Comparison of ENCODE assay signal across 2 cellular contexts in the genomic region with DNA sequence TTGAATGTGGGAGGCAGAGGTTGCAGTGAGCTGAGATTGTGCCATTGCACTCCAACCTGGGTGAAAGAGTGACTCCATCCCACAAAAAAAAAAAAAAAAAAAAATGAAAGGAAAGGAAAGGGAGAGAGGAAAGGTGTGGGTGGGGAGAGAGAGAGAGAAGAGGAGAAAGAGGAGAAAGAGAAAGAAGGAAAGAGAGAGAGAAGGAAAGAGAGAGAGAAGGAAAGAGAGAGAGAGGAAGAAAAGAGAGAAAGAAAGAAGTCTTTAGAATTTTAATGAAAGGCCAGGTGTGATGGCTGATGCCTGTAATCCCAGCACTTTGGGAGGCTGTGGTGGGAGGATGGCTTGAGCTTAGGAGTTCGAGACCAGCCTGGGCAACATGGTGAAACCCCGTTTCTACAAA.
TF ChIP-seq lines count a peak whose summit lies in the region.

No MANE protein-coding gene starts in this region.

TF ChIP-seq in HEK293, 187 proteins besides CTCF, POLR2A, EP300 and RAD21:
- TF ChIP-seq, protein P1, sequence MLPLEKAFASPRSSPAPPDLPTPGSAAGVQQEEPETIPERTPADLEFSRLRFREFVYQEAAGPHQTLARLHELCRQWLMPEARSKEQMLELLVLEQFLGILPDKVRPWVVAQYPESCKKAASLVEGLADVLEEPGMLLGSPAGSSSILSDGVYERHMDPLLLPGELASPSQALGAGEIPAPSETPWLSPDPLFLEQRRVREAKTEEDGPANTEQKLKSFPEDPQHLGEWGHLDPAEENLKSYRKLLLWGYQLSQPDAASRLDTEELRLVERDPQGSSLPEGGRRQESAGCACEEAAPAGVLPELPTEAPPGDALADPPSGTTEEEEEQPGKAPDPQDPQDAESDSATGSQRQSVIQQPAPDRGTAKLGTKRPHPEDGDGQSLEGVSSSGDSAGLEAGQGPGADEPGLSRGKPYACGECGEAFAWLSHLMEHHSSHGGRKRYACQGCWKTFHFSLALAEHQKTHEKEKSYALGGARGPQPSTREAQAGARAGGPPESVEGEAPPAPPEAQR (tag by site-specific recombination; IDR thresholded peaks at IDR 0.05): no peak
- peak; percentile 94 for TF ChIP-seq PRDM1 (tag by site-specific recombination; IDR thresholded peaks at IDR 0.05)
- TF ChIP-seq ZNF596 (tag by site-specific recombination; IDR thresholded peaks at IDR 0.05): peak; percentile 53; the same call in 1 of the 2 replicates
- TF ChIP-seq ZNF366 (tag by site-specific recombination; conservative IDR thresholded peaks at IDR 0.05): peak; percentile 55; the same call in 1 of the 2 replicates

TF ChIP-seq in K562, 482 proteins besides CTCF, POLR2A, EP300 and RAD21 (continued from another document):
- TF ChIP-seq HBP1 (CRISPR knock-in tag; IDR thresholded peaks at IDR 0.05): 0 out of 2 replicates have a peak, but pooled peaks have one; percentile 23
- no peak for TF ChIP-seq ATF7 (IDR thresholded peaks at IDR 0.05)
- no peak for TF ChIP-seq SMARCB1 (IDR thresholded peaks at IDR 0.05; ENCODE audit: insufficient read length, low read depth)
- TF ChIP-seq, protein P2, sequence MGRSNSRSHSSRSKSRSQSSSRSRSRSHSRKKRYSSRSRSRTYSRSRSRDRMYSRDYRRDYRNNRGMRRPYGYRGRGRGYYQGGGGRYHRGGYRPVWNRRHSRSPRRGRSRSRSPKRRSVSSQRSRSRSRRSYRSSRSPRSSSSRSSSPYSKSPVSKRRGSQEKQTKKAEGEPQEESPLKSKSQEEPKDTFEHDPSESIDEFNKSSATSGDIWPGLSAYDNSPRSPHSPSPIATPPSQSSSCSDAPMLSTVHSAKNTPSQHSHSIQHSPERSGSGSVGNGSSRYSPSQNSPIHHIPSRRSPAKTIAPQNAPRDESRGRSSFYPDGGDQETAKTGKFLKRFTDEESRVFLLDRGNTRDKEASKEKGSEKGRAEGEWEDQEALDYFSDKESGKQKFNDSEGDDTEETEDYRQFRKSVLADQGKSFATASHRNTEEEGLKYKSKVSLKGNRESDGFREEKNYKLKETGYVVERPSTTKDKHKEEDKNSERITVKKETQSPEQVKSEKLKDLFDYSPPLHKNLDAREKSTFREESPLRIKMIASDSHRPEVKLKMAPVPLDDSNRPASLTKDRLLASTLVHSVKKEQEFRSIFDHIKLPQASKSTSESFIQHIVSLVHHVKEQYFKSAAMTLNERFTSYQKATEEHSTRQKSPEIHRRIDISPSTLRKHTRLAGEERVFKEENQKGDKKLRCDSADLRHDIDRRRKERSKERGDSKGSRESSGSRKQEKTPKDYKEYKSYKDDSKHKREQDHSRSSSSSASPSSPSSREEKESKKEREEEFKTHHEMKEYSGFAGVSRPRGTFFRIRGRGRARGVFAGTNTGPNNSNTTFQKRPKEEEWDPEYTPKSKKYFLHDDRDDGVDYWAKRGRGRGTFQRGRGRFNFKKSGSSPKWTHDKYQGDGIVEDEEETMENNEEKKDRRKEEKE (IDR thresholded peaks at IDR 0.05; ENCODE audit: borderline replicate concordance in 1 of 2, control insufficient read depth in 1 of 2, low read depth in 2 of 2, low read length in 1 of 2): peak in 1 of 2 experiments; percentile 63; a peak in 1 of 4 replicates
- no peak for TF ChIP-seq ARID1B (IDR thresholded peaks at IDR 0.05)
- TF ChIP-seq, protein P3, sequence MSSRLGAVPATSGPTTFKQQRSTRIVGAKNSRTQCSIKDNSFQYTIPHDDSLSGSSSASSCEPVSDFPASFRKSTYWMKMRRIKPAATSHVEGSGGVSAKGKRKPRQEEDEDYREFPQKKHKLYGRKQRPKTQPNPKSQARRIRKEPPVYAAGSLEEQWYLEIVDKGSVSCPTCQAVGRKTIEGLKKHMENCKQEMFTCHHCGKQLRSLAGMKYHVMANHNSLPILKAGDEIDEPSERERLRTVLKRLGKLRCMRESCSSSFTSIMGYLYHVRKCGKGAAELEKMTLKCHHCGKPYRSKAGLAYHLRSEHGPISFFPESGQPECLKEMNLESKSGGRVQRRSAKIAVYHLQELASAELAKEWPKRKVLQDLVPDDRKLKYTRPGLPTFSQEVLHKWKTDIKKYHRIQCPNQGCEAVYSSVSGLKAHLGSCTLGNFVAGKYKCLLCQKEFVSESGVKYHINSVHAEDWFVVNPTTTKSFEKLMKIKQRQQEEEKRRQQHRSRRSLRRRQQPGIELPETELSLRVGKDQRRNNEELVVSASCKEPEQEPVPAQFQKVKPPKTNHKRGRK (tag; IDR thresholded peaks at IDR 0.05): peak; percentile 71
- TF ChIP-seq, protein P4, sequence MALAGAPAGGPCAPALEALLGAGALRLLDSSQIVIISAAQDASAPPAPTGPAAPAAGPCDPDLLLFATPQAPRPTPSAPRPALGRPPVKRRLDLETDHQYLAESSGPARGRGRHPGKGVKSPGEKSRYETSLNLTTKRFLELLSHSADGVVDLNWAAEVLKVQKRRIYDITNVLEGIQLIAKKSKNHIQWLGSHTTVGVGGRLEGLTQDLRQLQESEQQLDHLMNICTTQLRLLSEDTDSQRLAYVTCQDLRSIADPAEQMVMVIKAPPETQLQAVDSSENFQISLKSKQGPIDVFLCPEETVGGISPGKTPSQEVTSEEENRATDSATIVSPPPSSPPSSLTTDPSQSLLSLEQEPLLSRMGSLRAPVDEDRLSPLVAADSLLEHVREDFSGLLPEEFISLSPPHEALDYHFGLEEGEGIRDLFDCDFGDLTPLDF (CRISPR knock-in tag; IDR thresholded peaks at IDR 0.05): no peak
- TF ChIP-seq ZNF217 (CRISPR knock-in tag; IDR thresholded peaks at IDR 0.05): no peak
- no peak for TF ChIP-seq DMBX1 (CRISPR knock-in tag; IDR thresholded peaks at IDR 0.05; ENCODE audit: borderline replicate concordance)
- TF ChIP-seq, protein P5, sequence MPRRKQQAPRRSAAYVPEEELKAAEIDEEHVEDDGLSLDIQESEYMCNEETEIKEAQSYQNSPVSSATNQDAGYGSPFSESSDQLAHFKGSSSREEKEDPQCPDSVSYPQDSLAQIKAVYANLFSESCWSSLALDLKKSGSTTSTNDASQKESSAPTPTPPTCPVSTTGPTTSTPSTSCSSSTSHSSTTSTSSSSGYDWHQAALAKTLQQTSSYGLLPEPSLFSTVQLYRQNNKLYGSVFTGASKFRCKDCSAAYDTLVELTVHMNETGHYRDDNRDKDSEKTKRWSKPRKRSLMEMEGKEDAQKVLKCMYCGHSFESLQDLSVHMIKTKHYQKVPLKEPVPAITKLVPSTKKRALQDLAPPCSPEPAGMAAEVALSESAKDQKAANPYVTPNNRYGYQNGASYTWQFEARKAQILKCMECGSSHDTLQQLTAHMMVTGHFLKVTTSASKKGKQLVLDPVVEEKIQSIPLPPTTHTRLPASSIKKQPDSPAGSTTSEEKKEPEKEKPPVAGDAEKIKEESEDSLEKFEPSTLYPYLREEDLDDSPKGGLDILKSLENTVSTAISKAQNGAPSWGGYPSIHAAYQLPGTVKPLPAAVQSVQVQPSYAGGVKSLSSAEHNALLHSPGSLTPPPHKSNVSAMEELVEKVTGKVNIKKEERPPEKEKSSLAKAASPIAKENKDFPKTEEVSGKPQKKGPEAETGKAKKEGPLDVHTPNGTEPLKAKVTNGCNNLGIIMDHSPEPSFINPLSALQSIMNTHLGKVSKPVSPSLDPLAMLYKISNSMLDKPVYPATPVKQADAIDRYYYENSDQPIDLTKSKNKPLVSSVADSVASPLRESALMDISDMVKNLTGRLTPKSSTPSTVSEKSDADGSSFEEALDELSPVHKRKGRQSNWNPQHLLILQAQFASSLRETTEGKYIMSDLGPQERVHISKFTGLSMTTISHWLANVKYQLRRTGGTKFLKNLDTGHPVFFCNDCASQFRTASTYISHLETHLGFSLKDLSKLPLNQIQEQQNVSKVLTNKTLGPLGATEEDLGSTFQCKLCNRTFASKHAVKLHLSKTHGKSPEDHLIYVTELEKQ (CRISPR knock-in tag; IDR thresholded peaks at IDR 0.05): no peak
